In the genomic region with DNA sequence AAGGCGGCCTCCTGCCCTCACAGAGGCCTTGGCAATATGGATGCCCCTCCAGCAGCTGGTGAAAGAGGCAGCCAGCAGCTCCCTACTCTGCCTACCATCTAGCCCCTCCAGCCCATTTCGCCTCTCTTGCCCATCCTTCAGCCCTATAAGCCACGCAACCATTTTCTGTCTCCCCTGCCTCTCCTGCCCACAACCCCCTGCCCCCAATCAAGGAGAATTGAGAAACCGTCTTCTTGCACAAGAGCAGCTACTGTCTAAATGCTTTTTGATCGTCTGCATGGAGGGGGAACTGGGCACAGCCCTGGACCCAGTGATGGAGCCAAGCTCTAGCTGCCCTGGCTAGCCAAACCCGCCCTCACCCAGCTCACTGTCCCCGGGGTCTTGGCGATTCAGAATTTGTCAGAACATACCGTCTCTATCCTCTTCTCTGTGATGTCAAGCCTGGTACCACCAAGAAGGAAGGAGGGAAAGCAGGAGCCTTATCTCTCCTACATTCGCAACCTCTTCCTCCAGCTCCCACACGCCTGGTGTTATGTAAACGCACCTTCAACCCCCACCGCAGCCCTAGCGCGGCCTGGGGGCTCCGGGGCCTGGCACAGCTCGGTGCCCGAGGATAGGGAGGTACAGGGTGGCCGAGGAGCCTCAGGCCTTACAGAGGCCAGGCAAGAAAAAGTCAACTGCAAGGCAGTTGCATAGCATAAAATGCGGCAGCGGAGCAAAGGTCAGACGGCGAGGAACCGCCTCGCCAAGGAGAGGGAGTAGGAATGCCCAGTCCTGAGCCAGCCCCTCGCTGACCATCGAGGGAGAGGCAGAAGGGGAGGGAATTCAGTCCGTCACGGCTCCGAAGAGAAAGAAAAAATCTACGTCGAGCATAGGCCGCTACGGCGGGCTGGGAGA, we compare ENCODE assay signal across 1 cellular context.
TF ChIP-seq lines count a peak whose summit lies in the region.

No MANE protein-coding gene starts in this region.

TF ChIP-seq in GM12878, 131 proteins besides CTCF, POLR2A, EP300 and RAD21:
- TF ChIP-seq, protein P1, sequence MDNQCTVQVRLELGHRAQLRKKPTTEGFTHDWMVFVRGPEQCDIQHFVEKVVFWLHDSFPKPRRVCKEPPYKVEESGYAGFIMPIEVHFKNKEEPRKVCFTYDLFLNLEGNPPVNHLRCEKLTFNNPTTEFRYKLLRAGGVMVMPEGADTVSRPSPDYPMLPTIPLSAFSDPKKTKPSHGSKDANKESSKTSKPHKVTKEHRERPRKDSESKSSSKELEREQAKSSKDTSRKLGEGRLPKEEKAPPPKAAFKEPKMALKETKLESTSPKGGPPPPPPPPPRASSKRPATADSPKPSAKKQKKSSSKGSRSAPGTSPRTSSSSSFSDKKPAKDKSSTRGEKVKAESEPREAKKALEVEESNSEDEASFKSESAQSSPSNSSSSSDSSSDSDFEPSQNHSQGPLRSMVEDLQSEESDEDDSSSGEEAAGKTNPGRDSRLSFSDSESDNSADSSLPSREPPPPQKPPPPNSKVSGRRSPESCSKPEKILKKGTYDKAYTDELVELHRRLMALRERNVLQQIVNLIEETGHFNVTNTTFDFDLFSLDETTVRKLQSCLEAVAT (IDR thresholded peaks at IDR 0.05): peak; percentile 95
- TF ChIP-seq ZNF622 (IDR thresholded peaks at IDR 0.05): no peak
